10 cellular contexts compared by ENCODE assay signal in genomic region chr5:79845448-79846197, GRCh38.
A peak's percentile ranks its signal among the peaks of the same experiment; 100 is the strongest.
DNase-seq lines count a peak whose midpoint lies in the region; ATAC-seq, FAIRE-seq and TF ChIP-seq lines count a peak whose summit lies in the region.
"Had no signal": no experiment of that assay in that cellular context is flagged by ENCODE, and none has a peak within 500 bp of the region (broad histone marks: within the 10 kb centered on the region; RNA-seq: fewer than 3 reads in every experiment).

No MANE protein-coding gene starts in this region.

- peak; percentile 13 for FAIRE-seq in bronchial epithelial cell (lab: Jason Lieb, UNC)
- FAIRE-seq: frontal cortex had no signal

- no peak overlapping the region for H3K27ac ChIP-seq in BLaER1
- no peak overlapping the region for H3K27ac ChIP-seq in CD8-positive, alpha-beta memory T cell (ENCODE audit: low read depth, low read length)

- no peak overlapping the region for H3K4me3 ChIP-seq in BLaER1
- H3K4me3 ChIP-seq in bronchial epithelial cell (ENCODE audit: low read depth, low read length), result no peak overlapping the region
- no peak overlapping the region for H3K4me3 ChIP-seq in CD8-positive, alpha-beta memory T cell (ENCODE audit: low read length)

- DNase-seq in M059J (ENCODE audit: low read depth), result peak; percentile 59
- DNase-seq in bronchial epithelial cell (ENCODE audit: low read depth), result peak; percentile 69
- peak; percentile 84 for DNase-seq in myocyte (ENCODE audit: low read depth)
- no peak for DNase-seq in NCI-H2196 treated with DMSO at 0.1 percent for 48 hours (lab: John Stamatoyannopoulos, UW; ENCODE audit: unreplicated experiment)
- DNase-seq in CD8-positive, alpha-beta memory T cell, result no peak
- DNase-seq: GDM1 had no signal

- no peak for TF ChIP-seq CTCF in bronchial epithelial cell (IDR thresholded peaks at IDR 0.05; ENCODE audit: insufficient read depth, low read length, severe bottlenecking)

- no peaks in the 10 kb centered on the region for H3K9me3 Mint-ChIP-seq in CD8-positive, alpha-beta memory T cell

- no peak overlapping the region for H3K27ac Mint-ChIP-seq in CD8-positive, alpha-beta memory T cell

- H3K9me3 ChIP-seq in BLaER1, result peaks cover 5% of the 10 kb centered on the region; the same call in 1 of the 2 replicates
- no peaks in the 10 kb centered on the region for H3K9me3 ChIP-seq in CD8-positive, alpha-beta memory T cell (ENCODE audit: low read length)

- peaks cover 4 to 38% of the 10 kb centered on the region in 2 donors for H3K27me3 Mint-ChIP-seq in CD8-positive, alpha-beta memory T cell

- no peaks in the 10 kb centered on the region for H3K4me1 Mint-ChIP-seq in CD8-positive, alpha-beta memory T cell

- no peaks in the 10 kb centered on the region for H3K36me3 Mint-ChIP-seq in CD8-positive, alpha-beta memory T cell

- H3K27me3 ChIP-seq in BLaER1, result no peaks in the 10 kb centered on the region
- H3K27me3 ChIP-seq in bronchial epithelial cell (ENCODE audit: control insufficient read depth, insufficient read depth, low read length), result peaks cover 1% of the 10 kb centered on the region
- H3K27me3 ChIP-seq in CD8-positive, alpha-beta memory T cell (ENCODE audit: insufficient read depth, low read length, poor library complexity, severe bottlenecking), result no peaks in the 10 kb centered on the region

- H3K4me2 ChIP-seq in BLaER1, result peak overlapping the region; percentile 29; the same call in 1 of the 2 replicates

- no peak overlapping the region for H3K4me3 Mint-ChIP-seq in CD8-positive, alpha-beta memory T cell

- POLR2A ChIA-PET in CD8-positive, alpha-beta memory T cell (lab: Charles Lee), result no interaction called here

- peaks cover 23% of the 10 kb centered on the region for H3K4me1 ChIP-seq in BLaER1
- no peaks in the 10 kb centered on the region for H3K4me1 ChIP-seq in CD8-positive, alpha-beta memory T cell (ENCODE audit: insufficient read depth, low read length)

- H3K9ac ChIP-seq in BLaER1, result no peak overlapping the region

- ATAC-seq in GM18868 (IDR thresholded peaks at IDR 0.05; ENCODE audit: unreplicated experiment) (no peak), GM18870 (IDR thresholded peaks at IDR 0.05; ENCODE audit: unreplicated experiment) (no peak)

- no peaks in the 10 kb centered on the region for H3K36me3 ChIP-seq in BLaER1
- H3K36me3 ChIP-seq in bronchial epithelial cell (ENCODE audit: control insufficient read depth, insufficient read depth, low read length), result no peaks in the 10 kb centered on the region
- H3K36me3 ChIP-seq in CD8-positive, alpha-beta memory T cell (ENCODE audit: insufficient read depth, low read length), result no peaks in the 10 kb centered on the region

- H4K20me1 ChIP-seq in BLaER1, result no peaks in the 10 kb centered on the region

- CTCF ChIA-PET in CD8-positive, alpha-beta memory T cell (lab: Charles Lee), result interaction anchor here (2.1 kb wide), 1 partner anchor 12 kb away, joined by 8 read pairs; no protein-coding TSS in a partner anchor

Comparison
In these comparisons a context has a peak if more than half of its experiments do, and no peak if none do; other contexts are left out.
1. DNase-seq: peak in M059J (single experiment), bronchial epithelial cell (single experiment) and myocyte (single experiment); none in NCI-H2196 treated with DMSO at 0.1 percent for 48 hours (single experiment) and CD8-positive, alpha-beta memory T cell (0 of 5).